In genomic region chr1:224503161-224504118, GRCh38 we compare ENCODE assay signal across 1 cellular context.
TF ChIP-seq lines count a peak whose summit lies in the region.

No MANE protein-coding gene starts in this region.

TF ChIP-seq in HEK293, 187 proteins besides CTCF, POLR2A, EP300 and RAD21 (continued from another document and continues in another):
- TF ChIP-seq ZNF639 (tag by site-specific recombination; IDR thresholded peaks at IDR 0.05) = no peak
- TF ChIP-seq ZIC2 (tag by site-specific recombination; IDR thresholded peaks at IDR 0.05) = peak; percentile 100
- no peak for TF ChIP-seq ZBTB1 (tag by site-specific recombination; IDR thresholded peaks at IDR 0.05)
- TF ChIP-seq ZNF610 (tag by site-specific recombination; IDR thresholded peaks at IDR 0.05; ENCODE audit: borderline replicate concordance) = peak; percentile 67; the same call in 1 of the 2 replicates
- 0 out of 2 replicates have a peak, but pooled peaks have one; percentile 12 for TF ChIP-seq ZNF792 (tag by site-specific recombination; IDR thresholded peaks at IDR 0.05)
- TF ChIP-seq ZNF785 (tag by site-specific recombination; IDR thresholded peaks at IDR 0.05) = peak; percentile 80; the same call in 1 of the 2 replicates
- 0 out of 2 replicates have a peak, but pooled peaks have one; percentile 4 for TF ChIP-seq OVOL3 (tag by site-specific recombination; IDR thresholded peaks at IDR 0.05)
- peak; percentile 44; the same call in 1 of the 2 replicates for TF ChIP-seq ZNF184 (tag by site-specific recombination; IDR thresholded peaks at IDR 0.05)
- peak; percentile 34; the same call in 1 of the 2 replicates for TF ChIP-seq ZNF391 (tag by site-specific recombination; IDR thresholded peaks at IDR 0.05; ENCODE audit: borderline replicate concordance, low read depth)
- peak; percentile 98 for TF ChIP-seq ZBTB17 (tag by site-specific recombination; IDR thresholded peaks at IDR 0.05)
- peak; percentile 71 for TF ChIP-seq SP3 (tag by site-specific recombination; IDR thresholded peaks at IDR 0.05)
- TF ChIP-seq ZNF335 (tag by site-specific recombination; conservative IDR thresholded peaks at IDR 0.05) = peak; percentile 92
- TF ChIP-seq ZBTB48 (tag by site-specific recombination; IDR thresholded peaks at IDR 0.05) = peak; percentile 94
- peak; percentile 57; the same call in 1 of the 2 replicates for TF ChIP-seq PRDM1 (tag by site-specific recombination; IDR thresholded peaks at IDR 0.05)
- TF ChIP-seq ZNF324 (tag by site-specific recombination; IDR thresholded peaks at IDR 0.05) = no peak; the same call in none of the 2 replicates
- 0 out of 2 replicates have a peak, but pooled peaks have one; percentile 26 for TF ChIP-seq TSHZ1 (tag by site-specific recombination; IDR thresholded peaks at IDR 0.05; ENCODE audit: borderline replicate concordance)
- peak; percentile 88 for TF ChIP-seq ZNF561 (tag by site-specific recombination; IDR thresholded peaks at IDR 0.05; ENCODE audit: borderline replicate concordance)
- TF ChIP-seq HOXC10 (CRISPR knock-in tag; IDR thresholded peaks at IDR 0.05) = no peak
- peak; percentile 89 for TF ChIP-seq KLF16 (tag by site-specific recombination; IDR thresholded peaks at IDR 0.05)
- peak; percentile 97 for TF ChIP-seq ZNF600 (tag by site-specific recombination; IDR thresholded peaks at IDR 0.05)
- TF ChIP-seq ZNF837 (tag by site-specific recombination; IDR thresholded peaks at IDR 0.05) = no peak
- TF ChIP-seq WT1 (tag by site-specific recombination; IDR thresholded peaks at IDR 0.05) = peak; percentile 94
- peak; percentile 22; the same call in 1 of the 2 replicates for TF ChIP-seq ZBTB11 (tag by site-specific recombination; conservative IDR thresholded peaks at IDR 0.05; ENCODE audit: low read depth)
- TF ChIP-seq ZNF341 (tag by site-specific recombination; IDR thresholded peaks at IDR 0.05; ENCODE audit: low read depth) = peak; percentile 93
- TF ChIP-seq ZNF398 (tag by site-specific recombination; IDR thresholded peaks at IDR 0.05) = peak; percentile 76
- peak; percentile 99 for TF ChIP-seq GLIS2 (tag by site-specific recombination; IDR thresholded peaks at IDR 0.05)
- TF ChIP-seq ZNF692 (tag by site-specific recombination; IDR thresholded peaks at IDR 0.05) = peak; percentile 89
- TF ChIP-seq ZNF596 (tag by site-specific recombination; IDR thresholded peaks at IDR 0.05) = peak; percentile 40; the same call in 1 of the 2 replicates
- TF ChIP-seq ZNF311 (tag by site-specific recombination; IDR thresholded peaks at IDR 0.05; ENCODE audit: borderline replicate concordance) = no peak
- peak; percentile 7; the same call in 1 of the 2 replicates for TF ChIP-seq ZNF623 (tag by site-specific recombination; IDR thresholded peaks at IDR 0.05)
- TF ChIP-seq SCRT1 (tag by site-specific recombination; IDR thresholded peaks at IDR 0.05; ENCODE audit: borderline replicate concordance) = peak; percentile 16; the same call in 1 of the 2 replicates
- peak; percentile 47 for TF ChIP-seq ZBTB26 (tag by site-specific recombination; optimal IDR thresholded peaks at IDR 0.05)
- TF ChIP-seq ZNF121 (tag by site-specific recombination; IDR thresholded peaks at IDR 0.05) = peak; percentile 99
- peak; percentile 66 for TF ChIP-seq ZNF660 (tag by site-specific recombination; IDR thresholded peaks at IDR 0.05)
- peak; percentile 13 for TF ChIP-seq ZBTB21 (tag by site-specific recombination; IDR thresholded peaks at IDR 0.05)
- TF ChIP-seq TRIM28 (IDR thresholded peaks at IDR 0.05; ENCODE audit: borderline replicate concordance, low read length) = peak; percentile 90
- TF ChIP-seq ZNF366 (tag by site-specific recombination; conservative IDR thresholded peaks at IDR 0.05) = peak; percentile 72
- TF ChIP-seq ZNF501 (tag by site-specific recombination; IDR thresholded peaks at IDR 0.05) = peak; percentile 86; the same call in 1 of the 2 replicates
- peak; percentile 86 for TF ChIP-seq KLF10 (tag by site-specific recombination; IDR thresholded peaks at IDR 0.05)
- TF ChIP-seq KLF7 (tag by site-specific recombination; IDR thresholded peaks at IDR 0.05; ENCODE audit: borderline replicate concordance) = peak; percentile 98; the same call in 1 of the 2 replicates
- TF ChIP-seq ZSCAN5A (tag by site-specific recombination; IDR thresholded peaks at IDR 0.05) = peak; percentile 58
- peak; percentile 98 for TF ChIP-seq ZXDB (tag by site-specific recombination; IDR thresholded peaks at IDR 0.05)
- TF ChIP-seq ZBTB44 (tag by site-specific recombination; IDR thresholded peaks at IDR 0.05) = peak; percentile 53
